Comparison of ENCODE assay signal across 1 cellular context in the genomic region with DNA sequence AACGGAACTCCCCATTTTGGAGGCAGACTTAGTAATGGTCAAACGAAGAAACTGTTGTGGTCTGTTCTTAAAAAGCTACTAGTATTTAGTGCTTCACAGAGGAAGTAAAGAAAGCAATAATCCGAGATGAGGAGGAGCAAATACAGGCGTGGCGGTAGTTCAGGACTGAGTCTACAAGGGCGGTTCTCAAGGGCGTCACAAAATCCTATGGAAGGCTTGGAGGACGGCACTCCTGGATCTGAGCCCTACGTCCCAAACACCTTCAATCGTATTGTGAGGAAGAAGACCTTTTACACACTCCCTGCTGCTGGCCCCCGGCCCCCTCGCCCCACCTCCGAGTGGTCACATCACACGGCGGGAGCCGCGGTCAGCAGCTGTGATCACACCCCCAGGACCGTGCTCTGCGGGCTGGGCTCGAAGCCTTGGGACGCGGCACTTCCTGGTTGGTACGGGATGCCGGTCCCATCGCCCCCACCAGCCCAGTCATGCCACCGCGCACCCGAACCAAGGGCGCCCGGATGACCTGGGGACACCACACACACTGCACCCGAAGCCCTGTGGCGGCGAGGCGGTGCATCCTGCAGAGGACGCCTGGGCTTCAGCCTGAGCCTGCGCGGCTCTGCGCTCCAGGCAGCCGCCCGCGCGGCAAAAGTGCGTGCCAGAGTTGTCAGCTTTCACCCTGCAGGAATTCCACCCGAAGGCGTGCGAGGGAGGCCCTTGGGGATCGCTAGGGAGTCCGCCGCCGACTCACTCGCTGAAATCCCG.
A peak's percentile ranks its signal among the peaks of the same experiment; 100 is the strongest.
TF ChIP-seq lines count a peak whose summit lies in the region.

No MANE protein-coding gene starts in this region.

TF ChIP-seq in K562, 482 proteins besides CTCF, POLR2A, EP300 and RAD21 (continued from another document and continues in another):
- TF ChIP-seq, protein P1, sequence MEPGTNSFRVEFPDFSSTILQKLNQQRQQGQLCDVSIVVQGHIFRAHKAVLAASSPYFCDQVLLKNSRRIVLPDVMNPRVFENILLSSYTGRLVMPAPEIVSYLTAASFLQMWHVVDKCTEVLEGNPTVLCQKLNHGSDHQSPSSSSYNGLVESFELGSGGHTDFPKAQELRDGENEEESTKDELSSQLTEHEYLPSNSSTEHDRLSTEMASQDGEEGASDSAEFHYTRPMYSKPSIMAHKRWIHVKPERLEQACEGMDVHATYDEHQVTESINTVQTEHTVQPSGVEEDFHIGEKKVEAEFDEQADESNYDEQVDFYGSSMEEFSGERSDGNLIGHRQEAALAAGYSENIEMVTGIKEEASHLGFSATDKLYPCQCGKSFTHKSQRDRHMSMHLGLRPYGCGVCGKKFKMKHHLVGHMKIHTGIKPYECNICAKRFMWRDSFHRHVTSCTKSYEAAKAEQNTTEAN (CRISPR knock-in tag; IDR thresholded peaks at IDR 0.05): 0 out of 2 replicates have a peak, but pooled peaks have one; percentile 76
- TF ChIP-seq CBX5 (IDR thresholded peaks at IDR 0.05; ENCODE audit: borderline replicate concordance, low read depth): no peak
- no peak for TF ChIP-seq SIX5 (IDR thresholded peaks at IDR 0.05; ENCODE audit: borderline replicate concordance in 1 of 2, insufficient read depth in 1 of 2, low read depth in 1 of 2, low read length in 2 of 2)
- TF ChIP-seq ZNF644 (tag; IDR thresholded peaks at IDR 0.05; ENCODE audit: low read depth): no peak
- TF ChIP-seq DPF2 (IDR thresholded peaks at IDR 0.05): no peak
- TF ChIP-seq, protein P2, sequence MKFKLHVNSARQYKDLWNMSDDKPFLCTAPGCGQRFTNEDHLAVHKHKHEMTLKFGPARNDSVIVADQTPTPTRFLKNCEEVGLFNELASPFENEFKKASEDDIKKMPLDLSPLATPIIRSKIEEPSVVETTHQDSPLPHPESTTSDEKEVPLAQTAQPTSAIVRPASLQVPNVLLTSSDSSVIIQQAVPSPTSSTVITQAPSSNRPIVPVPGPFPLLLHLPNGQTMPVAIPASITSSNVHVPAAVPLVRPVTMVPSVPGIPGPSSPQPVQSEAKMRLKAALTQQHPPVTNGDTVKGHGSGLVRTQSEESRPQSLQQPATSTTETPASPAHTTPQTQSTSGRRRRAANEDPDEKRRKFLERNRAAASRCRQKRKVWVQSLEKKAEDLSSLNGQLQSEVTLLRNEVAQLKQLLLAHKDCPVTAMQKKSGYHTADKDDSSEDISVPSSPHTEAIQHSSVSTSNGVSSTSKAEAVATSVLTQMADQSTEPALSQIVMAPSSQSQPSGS (CRISPR knock-in tag; IDR thresholded peaks at IDR 0.05): no peak
- TF ChIP-seq ZNF197 (CRISPR knock-in tag; IDR thresholded peaks at IDR 0.05; ENCODE audit: low read depth): no peak
- no peak for TF ChIP-seq ZFP1 (CRISPR knock-in tag; IDR thresholded peaks at IDR 0.05)
- TF ChIP-seq ZNF121 (CRISPR knock-in tag; conservative IDR thresholded peaks at IDR 0.05): 0 out of 2 replicates have a peak, but pooled peaks have one; percentile 16
- 0 out of 2 replicates have a peak, but pooled peaks have one; percentile 28 for TF ChIP-seq ZNF224 (CRISPR knock-in tag; IDR thresholded peaks at IDR 0.05)
- no peak for TF ChIP-seq CHD4 (IDR thresholded peaks at IDR 0.05; ENCODE audit: insufficient read depth, insufficient replicate concordance, low read depth, low read length, poor library complexity, severe bottlenecking)
- TF ChIP-seq ZNF561 (CRISPR knock-in tag; conservative IDR thresholded peaks at IDR 0.05): no peak
- TF ChIP-seq, protein P3, sequence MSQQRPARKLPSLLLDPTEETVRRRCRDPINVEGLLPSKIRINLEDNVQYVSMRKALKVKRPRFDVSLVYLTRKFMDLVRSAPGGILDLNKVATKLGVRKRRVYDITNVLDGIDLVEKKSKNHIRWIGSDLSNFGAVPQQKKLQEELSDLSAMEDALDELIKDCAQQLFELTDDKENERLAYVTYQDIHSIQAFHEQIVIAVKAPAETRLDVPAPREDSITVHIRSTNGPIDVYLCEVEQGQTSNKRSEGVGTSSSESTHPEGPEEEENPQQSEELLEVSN (IDR thresholded peaks at IDR 0.05; ENCODE audit: borderline replicate concordance in 1 of 2, extremely low read depth in 1 of 2, insufficient read depth in 1 of 2, insufficient read length in 1 of 2, low read depth in 1 of 2, low read length in 1 of 2, poor library complexity in 1 of 2, severe bottlenecking in 1 of 2): peak; percentile 83 to 88
- TF ChIP-seq ZNF41 (CRISPR knock-in tag; conservative IDR thresholded peaks at IDR 0.05): no peak
- no peak for TF ChIP-seq SMC3 (conservative IDR thresholded peaks at IDR 0.05; ENCODE audit: insufficient read depth, low read depth, low read length)
- no peak for TF ChIP-seq ZNF584 (CRISPR knock-in tag; IDR thresholded peaks at IDR 0.05; ENCODE audit: low read depth)
- 0 out of 2 replicates have a peak, but pooled peaks have one; percentile 3 for TF ChIP-seq NR1H2 (CRISPR knock-in tag; IDR thresholded peaks at IDR 0.05)
- TF ChIP-seq, protein P4, sequence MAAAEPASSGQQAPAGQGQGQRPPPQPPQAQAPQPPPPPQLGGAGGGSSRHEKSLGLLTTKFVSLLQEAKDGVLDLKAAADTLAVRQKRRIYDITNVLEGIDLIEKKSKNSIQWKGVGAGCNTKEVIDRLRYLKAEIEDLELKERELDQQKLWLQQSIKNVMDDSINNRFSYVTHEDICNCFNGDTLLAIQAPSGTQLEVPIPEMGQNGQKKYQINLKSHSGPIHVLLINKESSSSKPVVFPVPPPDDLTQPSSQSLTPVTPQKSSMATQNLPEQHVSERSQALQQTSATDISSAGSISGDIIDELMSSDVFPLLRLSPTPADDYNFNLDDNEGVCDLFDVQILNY (CRISPR knock-in tag; IDR thresholded peaks at IDR 0.05): no peak
- no peak for TF ChIP-seq GTF2F1 (IDR thresholded peaks at IDR 0.05; ENCODE audit: low read depth, low read length)
- no peak for TF ChIP-seq TAF7 (tag; IDR thresholded peaks at IDR 0.05)
- no peak for TF ChIP-seq COPS2 (conservative IDR thresholded peaks at IDR 0.05)
- no peak for TF ChIP-seq JUNB (CRISPR knock-in tag; conservative IDR thresholded peaks at IDR 0.05)
- TF ChIP-seq, protein P5, sequence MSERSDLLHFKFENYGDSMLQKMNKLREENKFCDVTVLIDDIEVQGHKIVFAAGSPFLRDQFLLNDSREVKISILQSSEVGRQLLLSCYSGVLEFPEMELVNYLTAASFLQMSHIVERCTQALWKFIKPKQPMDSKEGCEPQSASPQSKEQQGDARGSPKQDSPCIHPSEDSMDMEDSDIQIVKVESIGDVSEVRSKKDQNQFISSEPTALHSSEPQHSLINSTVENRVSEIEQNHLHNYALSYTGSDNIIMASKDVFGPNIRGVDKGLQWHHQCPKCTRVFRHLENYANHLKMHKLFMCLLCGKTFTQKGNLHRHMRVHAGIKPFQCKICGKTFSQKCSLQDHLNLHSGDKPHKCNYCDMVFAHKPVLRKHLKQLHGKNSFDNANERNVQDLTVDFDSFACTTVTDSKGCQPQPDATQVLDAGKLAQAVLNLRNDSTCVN (CRISPR knock-in tag; IDR thresholded peaks at IDR 0.05): 0 out of 2 replicates have a peak, but pooled peaks have one; percentile 28
- no peak for TF ChIP-seq SLC30A9 (CRISPR knock-in tag; IDR thresholded peaks at IDR 0.05)
- TF ChIP-seq, protein P6, sequence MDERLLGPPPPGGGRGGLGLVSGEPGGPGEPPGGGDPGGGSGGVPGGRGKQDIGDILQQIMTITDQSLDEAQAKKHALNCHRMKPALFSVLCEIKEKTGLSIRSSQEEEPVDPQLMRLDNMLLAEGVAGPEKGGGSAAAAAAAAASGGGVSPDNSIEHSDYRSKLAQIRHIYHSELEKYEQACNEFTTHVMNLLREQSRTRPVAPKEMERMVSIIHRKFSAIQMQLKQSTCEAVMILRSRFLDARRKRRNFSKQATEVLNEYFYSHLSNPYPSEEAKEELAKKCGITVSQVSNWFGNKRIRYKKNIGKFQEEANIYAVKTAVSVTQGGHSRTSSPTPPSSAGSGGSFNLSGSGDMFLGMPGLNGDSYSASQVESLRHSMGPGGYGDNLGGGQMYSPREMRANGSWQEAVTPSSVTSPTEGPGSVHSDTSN (CRISPR knock-in tag; IDR thresholded peaks at IDR 0.05; ENCODE audit: low read depth): no peak
- TF ChIP-seq, protein P6 (tag; conservative IDR thresholded peaks at IDR 0.05; ENCODE audit: low read depth): no peak
- peak; percentile 92 for TF ChIP-seq RBFOX2 (IDR thresholded peaks at IDR 0.05; ENCODE audit: low read depth, low read length)
- TF ChIP-seq, protein P7, sequence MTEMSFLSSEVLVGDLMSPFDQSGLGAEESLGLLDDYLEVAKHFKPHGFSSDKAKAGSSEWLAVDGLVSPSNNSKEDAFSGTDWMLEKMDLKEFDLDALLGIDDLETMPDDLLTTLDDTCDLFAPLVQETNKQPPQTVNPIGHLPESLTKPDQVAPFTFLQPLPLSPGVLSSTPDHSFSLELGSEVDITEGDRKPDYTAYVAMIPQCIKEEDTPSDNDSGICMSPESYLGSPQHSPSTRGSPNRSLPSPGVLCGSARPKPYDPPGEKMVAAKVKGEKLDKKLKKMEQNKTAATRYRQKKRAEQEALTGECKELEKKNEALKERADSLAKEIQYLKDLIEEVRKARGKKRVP (CRISPR knock-in tag; IDR thresholded peaks at IDR 0.05): 0 out of 2 replicates have a peak, but pooled peaks have one; percentile 11
- TF ChIP-seq, protein P8, sequence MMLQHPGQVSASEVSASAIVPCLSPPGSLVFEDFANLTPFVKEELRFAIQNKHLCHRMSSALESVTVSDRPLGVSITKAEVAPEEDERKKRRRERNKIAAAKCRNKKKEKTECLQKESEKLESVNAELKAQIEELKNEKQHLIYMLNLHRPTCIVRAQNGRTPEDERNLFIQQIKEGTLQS (IDR thresholded peaks at IDR 0.05): no peak
- TF ChIP-seq, protein P8 (CRISPR knock-in tag; conservative IDR thresholded peaks at IDR 0.05): no peak; the same call in 1 of the 2 replicates
- TF ChIP-seq, protein P9, sequence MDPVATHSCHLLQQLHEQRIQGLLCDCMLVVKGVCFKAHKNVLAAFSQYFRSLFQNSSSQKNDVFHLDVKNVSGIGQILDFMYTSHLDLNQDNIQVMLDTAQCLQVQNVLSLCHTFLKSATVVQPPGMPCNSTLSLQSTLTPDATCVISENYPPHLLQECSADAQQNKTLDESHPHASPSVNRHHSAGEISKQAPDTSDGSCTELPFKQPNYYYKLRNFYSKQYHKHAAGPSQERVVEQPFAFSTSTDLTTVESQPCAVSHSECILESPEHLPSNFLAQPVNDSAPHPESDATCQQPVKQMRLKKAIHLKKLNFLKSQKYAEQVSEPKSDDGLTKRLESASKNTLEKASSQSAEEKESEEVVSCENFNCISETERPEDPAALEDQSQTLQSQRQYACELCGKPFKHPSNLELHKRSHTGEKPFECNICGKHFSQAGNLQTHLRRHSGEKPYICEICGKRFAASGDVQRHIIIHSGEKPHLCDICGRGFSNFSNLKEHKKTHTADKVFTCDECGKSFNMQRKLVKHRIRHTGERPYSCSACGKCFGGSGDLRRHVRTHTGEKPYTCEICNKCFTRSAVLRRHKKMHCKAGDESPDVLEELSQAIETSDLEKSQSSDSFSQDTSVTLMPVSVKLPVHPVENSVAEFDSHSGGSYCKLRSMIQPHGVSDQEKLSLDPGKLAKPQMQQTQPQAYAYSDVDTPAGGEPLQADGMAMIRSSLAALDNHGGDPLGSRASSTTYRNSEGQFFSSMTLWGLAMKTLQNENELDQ (CRISPR knock-in tag; IDR thresholded peaks at IDR 0.05; ENCODE audit: borderline replicate concordance): peak; percentile 67; the same call in 1 of the 2 replicates
- TF ChIP-seq, protein P10, sequence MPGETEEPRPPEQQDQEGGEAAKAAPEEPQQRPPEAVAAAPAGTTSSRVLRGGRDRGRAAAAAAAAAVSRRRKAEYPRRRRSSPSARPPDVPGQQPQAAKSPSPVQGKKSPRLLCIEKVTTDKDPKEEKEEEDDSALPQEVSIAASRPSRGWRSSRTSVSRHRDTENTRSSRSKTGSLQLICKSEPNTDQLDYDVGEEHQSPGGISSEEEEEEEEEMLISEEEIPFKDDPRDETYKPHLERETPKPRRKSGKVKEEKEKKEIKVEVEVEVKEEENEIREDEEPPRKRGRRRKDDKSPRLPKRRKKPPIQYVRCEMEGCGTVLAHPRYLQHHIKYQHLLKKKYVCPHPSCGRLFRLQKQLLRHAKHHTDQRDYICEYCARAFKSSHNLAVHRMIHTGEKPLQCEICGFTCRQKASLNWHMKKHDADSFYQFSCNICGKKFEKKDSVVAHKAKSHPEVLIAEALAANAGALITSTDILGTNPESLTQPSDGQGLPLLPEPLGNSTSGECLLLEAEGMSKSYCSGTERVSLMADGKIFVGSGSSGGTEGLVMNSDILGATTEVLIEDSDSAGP (CRISPR knock-in tag; IDR thresholded peaks at IDR 0.05): no peak
- TF ChIP-seq HIVEP1 (CRISPR knock-in tag; IDR thresholded peaks at IDR 0.05): no peak
- no peak for TF ChIP-seq ZNF316 (IDR thresholded peaks at IDR 0.05)
- no peak for TF ChIP-seq ZKSCAN8 (CRISPR knock-in tag; IDR thresholded peaks at IDR 0.05)
- no peak for TF ChIP-seq ETV1 (tag; conservative IDR thresholded peaks at IDR 0.05; ENCODE audit: low read depth)
- no peak for TF ChIP-seq SP2 (IDR thresholded peaks at IDR 0.05; ENCODE audit: extremely low read depth, low read depth, low read length, poor library complexity, severe bottlenecking)
- TF ChIP-seq, protein P11, sequence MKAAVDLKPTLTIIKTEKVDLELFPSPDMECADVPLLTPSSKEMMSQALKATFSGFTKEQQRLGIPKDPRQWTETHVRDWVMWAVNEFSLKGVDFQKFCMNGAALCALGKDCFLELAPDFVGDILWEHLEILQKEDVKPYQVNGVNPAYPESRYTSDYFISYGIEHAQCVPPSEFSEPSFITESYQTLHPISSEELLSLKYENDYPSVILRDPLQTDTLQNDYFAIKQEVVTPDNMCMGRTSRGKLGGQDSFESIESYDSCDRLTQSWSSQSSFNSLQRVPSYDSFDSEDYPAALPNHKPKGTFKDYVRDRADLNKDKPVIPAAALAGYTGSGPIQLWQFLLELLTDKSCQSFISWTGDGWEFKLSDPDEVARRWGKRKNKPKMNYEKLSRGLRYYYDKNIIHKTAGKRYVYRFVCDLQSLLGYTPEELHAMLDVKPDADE (conservative IDR thresholded peaks at IDR 0.05; ENCODE audit: control insufficient read depth, low read depth, low read length): no peak
